Comparison of ENCODE assay signal across 8 cellular contexts in genomic region chr4:20253799-20254409, GRCh38. TPM values are rescaled to one million over a fixed set of nuclear protein-coding genes. Genes with fewer than 3 reads are reported as not detected.
DNase-seq lines count a peak whose midpoint lies in the region; ATAC-seq and FAIRE-seq lines count a peak whose summit lies in the region.

No MANE protein-coding gene starts in this region.

- peak; percentile 27 for DNase-seq in COR-L47 (lab: John Stamatoyannopoulos, UW)
- DNase-seq in NCI-H69 (lab: John Stamatoyannopoulos, UW), result peak; percentile 60
- DNase-seq in glomerular visceral epithelial cell (ENCODE audit: extremely low spot score), result peak; percentile 38
- peak; percentile 12 to 86 (median 28) for DNase-seq in posterior cingulate gyrus
- no peak for DNase-seq in frontal cortex (ENCODE audit: low spot score in 2 of 2)
- no peak for DNase-seq in activated T-cell treated with anti-CD3 and anti-CD28 coated beads, Interleukin-2, amount 50 U/mL, for 1 hour
- no peak for DNase-seq in NCI-H1930 (lab: John Stamatoyannopoulos, UW)

- ATAC-seq in HG03108 (IDR thresholded peaks at IDR 0.05; ENCODE audit: unreplicated experiment), result no peak

- FAIRE-seq in frontal cortex (lab: Jason Lieb, UNC), result no peak

- intact Hi-C loops in posterior cingulate gyrus (cut with DNase I), result no loop called here

RNA-seq across cellular contexts. Expression of gene SLIT2, which starts 2.2 kb away (rescaled TPM):
- total RNA-seq in frontal cortex, result 11.0 TPM

Comparison
In these comparisons a context has a peak if more than half of its experiments do, and no peak if none do; other contexts are left out.
1. DNase-seq: peak in COR-L47 (single experiment), NCI-H69 (single experiment), glomerular visceral epithelial cell (single experiment) and posterior cingulate gyrus (10 of 10); none in frontal cortex (0 of 2), activated T-cell treated with anti-CD3 and anti-CD28 coated beads, Interleukin-2, amount 50 U/mL, for 1 hour (single experiment) and NCI-H1930 (0 of 2).